ENCODE assay signal across 19 cellular contexts in genomic region chr17:43861960-43862359, GRCh38. TPM values are rescaled to one million over a fixed set of nuclear protein-coding genes. Genes with fewer than 3 reads are reported as not detected.
"Had no signal": no experiment of that assay in that cellular context is flagged by ENCODE, and none has a peak within 500 bp of the region (broad histone marks: within the 10 kb centered on the region; RNA-seq: fewer than 3 reads in every experiment).

No MANE protein-coding gene starts in this region.

- H3K4me1 Mint-ChIP-seq: naive thymus-derived CD8-positive, alpha-beta T cell had no signal

- H3K4me3 Mint-ChIP-seq: naive thymus-derived CD8-positive, alpha-beta T cell; stimulated activated naive CD8-positive, alpha-beta T cell treated with anti-CD3 and anti-CD28 coated beads, Interleukin-15, Interleukin-2, amounts not matched to agents 100 ng/mL and 50 ng/mL, for 24 hours; T-helper 2 cell treated with Interferon-gamma antibody and Interleukin-4, amounts not matched to agents 5 μg/mL and 100 μg/mL, for 36 hours had no signal

- FAIRE-seq: colon, TTC549 had no signal

- H3K27ac Mint-ChIP-seq: activated naive CD4-positive, alpha-beta T cell treated with anti-CD3 and anti-CD28 coated beads, Interleukin-2, amount 50 U/mL, for 72 hours; naive thymus-derived CD8-positive, alpha-beta T cell; stimulated activated naive CD8-positive, alpha-beta T cell treated with anti-CD3 and anti-CD28 coated beads, Interleukin-15, Interleukin-2, amounts not matched to agents 100 ng/mL and 50 ng/mL, for 24 hours; T-helper 2 cell treated with Interferon-gamma antibody and Interleukin-4, amounts not matched to agents 5 μg/mL and 100 μg/mL, for 36 hours had no signal

- H3K9me3 ChIP-seq: adrenal gland, ovary, SK-N-SH had no signal

- H3K4me2 ChIP-seq: SK-N-SH had no signal

- H3K9me3 Mint-ChIP-seq: activated naive CD4-positive, alpha-beta T cell treated with anti-CD3 and anti-CD28 coated beads, Interleukin-2, amount 50 U/mL, for 72 hours; naive thymus-derived CD8-positive, alpha-beta T cell; stimulated activated naive CD8-positive, alpha-beta T cell treated with anti-CD3 and anti-CD28 coated beads, Interleukin-15, Interleukin-2, amounts not matched to agents 100 ng/mL and 50 ng/mL, for 24 hours; T-helper 2 cell treated with Interferon-gamma antibody and Interleukin-4, amounts not matched to agents 5 μg/mL and 100 μg/mL, for 36 hours had no signal

- H3K4me1 ChIP-seq: foreskin keratinocyte had no signal

- ATAC-seq: activated naive CD4-positive, alpha-beta T cell treated with anti-CD3 and anti-CD28 coated beads, Interleukin-2, amount 50 U/mL, for 72 hours; foreskin keratinocyte; naive thymus-derived CD8-positive, alpha-beta T cell had no signal

- H3K27ac ChIP-seq: foreskin keratinocyte had no signal

- H3K4me3 ChIP-seq: adrenal gland, ovary had no signal

- H3K36me3 ChIP-seq: adrenal gland, ovary had no signal

- H3K9ac ChIP-seq: SK-N-SH had no signal

- H3K27me3 ChIP-seq: ovary had no signal

- DNase-seq: activated CD4-positive, alpha-beta T cell treated with anti-CD3 and anti-CD28 coated beads, Interleukin-2, amount 50 U/mL, for 4 hours; activated gamma-delta T cell treated with Interleukin-2 at 50 U/mL for 16 hours; adrenal gland; caudate nucleus; foreskin keratinocyte; kidney glomerular epithelial cell; mesenchymal stem cell; naive thymus-derived CD8-positive, alpha-beta T cell; SK-N-SH had no signal

RNA-seq across cellular contexts. Expression of gene CD300LG, which starts 15.0 kb away (rescaled TPM):
- total RNA-seq: activated naive CD4-positive, alpha-beta T cell treated with anti-CD3 and anti-CD28 coated beads, Interleukin-2, amount 50 U/mL, for 72 hours; epithelial cell of proximal tubule; fibroblast of lung; foreskin keratinocyte; naive thymus-derived CD8-positive, alpha-beta T cell; renal cortical epithelial cell; temporal lobe had no signal
- polyA plus RNA-seq: fibroblast of lung; foreskin keratinocyte; naive thymus-derived CD8-positive, alpha-beta T cell; SK-N-SH had no signal

RNA-seq across cellular contexts. Expression of gene MPP3, which starts 29.0 kb away (rescaled TPM):
- polyA plus RNA-seq: naive thymus-derived CD8-positive, alpha-beta T cell had no signal
